ENCODE assay signal across 1 cellular context in genomic region chr2:241265506-241265905, GRCh38.
TF ChIP-seq lines count a peak whose summit lies in the region.

No MANE protein-coding gene starts in this region.

TF ChIP-seq in IMR-90, 13 proteins besides CTCF, POLR2A, EP300 and RAD21:
- TF ChIP-seq MXI1 (IDR thresholded peaks at IDR 0.05; ENCODE audit: borderline replicate concordance, low read depth, low read length), result no peak
- TF ChIP-seq CEBPB (IDR thresholded peaks at IDR 0.05; ENCODE audit: low read depth, low read length), result no peak
- no peak for TF ChIP-seq NFE2L2 (IDR thresholded peaks at IDR 0.05; ENCODE audit: low read depth, low read length)
